ENCODE assay signal across 1 cellular context in genomic region chr7:100886142-100886935, GRCh38.
TF ChIP-seq lines count a peak whose summit lies in the region.

No MANE protein-coding gene starts in this region.

TF ChIP-seq in GM12878, 131 proteins besides CTCF, POLR2A, EP300 and RAD21:
- TF ChIP-seq ZNF622 (IDR thresholded peaks at IDR 0.05) (no peak), STAT3 (IDR thresholded peaks at IDR 0.05; ENCODE audit: low read depth, low read length) (no peak), TCF7 (IDR thresholded peaks at IDR 0.05; ENCODE audit: borderline replicate concordance) (no peak), MLLT1 (IDR thresholded peaks at IDR 0.05) (no peak)
